ENCODE assay signal across 1 cellular context in genomic region chr10:63268798-63269503, GRCh38.
TF ChIP-seq lines count a peak whose summit lies in the region.

No MANE protein-coding gene starts in this region.

TF ChIP-seq in A549, 52 proteins besides CTCF, POLR2A, EP300 and RAD21 (continued from another document):
- TF ChIP-seq E2F6 (IDR thresholded peaks at IDR 0.05; ENCODE audit: borderline replicate concordance, low read depth) (no peak), FOSL2 (IDR thresholded peaks at IDR 0.05) (peak; percentile 55; the same call in 1 of the 2 replicates), FOSL2 (CRISPR knock-in tag; IDR thresholded peaks at IDR 0.05) (peak; percentile 91), RFX5 (IDR thresholded peaks at IDR 0.05) (no peak), NPAS2 (CRISPR knock-in tag; IDR thresholded peaks at IDR 0.05; ENCODE audit: borderline replicate concordance) (no peak), ELK1 (IDR thresholded peaks at IDR 0.05; ENCODE audit: low read depth, low read length) (no peak), HEYL (CRISPR knock-in tag; IDR thresholded peaks at IDR 0.05) (no peak), PHF8 (IDR thresholded peaks at IDR 0.05; ENCODE audit: borderline replicate concordance, low read depth) (no peak), CHD2 (IDR thresholded peaks at IDR 0.05; ENCODE audit: low read length, partially characterized antibody) (no peak), POLR2AphosphoS2 (conservative IDR thresholded peaks at IDR 0.05; ENCODE audit: low read length) (no peak), NFE2L2 (conservative IDR thresholded peaks at IDR 0.05; ENCODE audit: low read length) (no peak), JUNB (IDR thresholded peaks at IDR 0.05) (0 out of 2 replicates have a peak, but pooled peaks have one; percentile 38), FOXS1 (CRISPR knock-in tag; IDR thresholded peaks at IDR 0.05) (no peak), MAFK (IDR thresholded peaks at IDR 0.05; ENCODE audit: partially characterized antibody) (peak; percentile 29), USF2 (IDR thresholded peaks at IDR 0.05) (peak; percentile 37; the same call in 1 of the 2 replicates), PBX3 (IDR thresholded peaks at IDR 0.05) (no peak), SREBF2 (IDR thresholded peaks at IDR 0.05) (no peak), RARB (CRISPR knock-in tag; IDR thresholded peaks at IDR 0.05) (no peak), CBX8 (IDR thresholded peaks at IDR 0.05) (no peak), REST (IDR thresholded peaks at IDR 0.05) (no peak), BHLHE40 (IDR thresholded peaks at IDR 0.05; ENCODE audit: low read depth, low read length) (peak; percentile 77), KDM5A (IDR thresholded peaks at IDR 0.05) (no peak), EHF (CRISPR knock-in tag; IDR thresholded peaks at IDR 0.05) (no peak)
